Comparison of ENCODE assay signal across 24 cellular contexts in the genomic region with DNA sequence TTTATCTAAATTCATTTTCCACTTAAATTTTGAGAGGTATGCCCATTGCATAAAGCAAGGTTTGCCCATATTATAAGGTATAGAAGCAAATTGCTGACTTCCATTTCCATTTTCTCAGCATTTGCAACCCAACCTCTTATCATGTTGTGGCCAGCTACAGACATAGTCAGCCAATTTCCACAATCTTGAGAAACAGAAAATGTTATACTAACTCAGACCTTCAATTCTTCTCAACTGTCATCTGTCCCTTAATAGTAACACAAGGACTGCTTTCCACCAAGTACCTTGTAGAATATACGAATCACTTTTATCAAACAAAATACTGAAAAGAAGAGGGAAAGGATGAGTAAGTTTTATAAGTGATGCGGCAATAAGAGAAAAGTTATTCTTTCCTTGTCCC. TPM values are rescaled to one million over a fixed set of nuclear protein-coding genes. Genes with fewer than 3 reads are reported as not detected.
"Had no signal": no experiment of that assay in that cellular context is flagged by ENCODE, and none has a peak within 500 bp of the region (broad histone marks: within the 10 kb centered on the region; RNA-seq: fewer than 3 reads in every experiment).

No MANE protein-coding gene starts in this region.

- H3K36me3 ChIP-seq: left ventricle myocardium inferior, neural progenitor cell, neutrophil, ovary, right atrium auricular region, right lobe of liver, stomach, thyroid gland, transverse colon, upper lobe of left lung, vagina had no signal

- DNase-seq: islet precursor cell; left ventricle myocardium inferior; mesendoderm; naive B cell; natural killer cell; nephron progenitor cell; ovary; right lobe of liver; stimulated activated CD4-positive, alpha-beta T cell treated with anti-CD3 and anti-CD28 coated beads, Interleukin-12 subunit alpha, Interleukin-12 subunit beta, amount 100 ng/mL, for 4 hours; stimulated activated CD4-positive, alpha-beta T cell treated with anti-CD3 and anti-CD28 coated beads, Interleukin-15, amount 100 ng/mL, for 24 hours; stimulated activated CD4-positive, alpha-beta T cell treated with anti-CD3 and anti-CD28 coated beads, Interleukin-2, amount 100 ng/mL, for 24 hours; stimulated activated CD4-positive, alpha-beta T cell treated with anti-CD3 and anti-CD28 coated beads, Interleukin-4, amount 100 ng/mL, for 1 hour; stimulated activated naive B cell treated with anti-CD40 and anti-IgM and Interleukin-4, amounts not matched to agents 10 μg/mL and 1 μg/mL and 100 μg/mL, for 72 hours; stimulated activated naive CD8-positive, alpha-beta T cell treated with anti-CD3 and anti-CD28 coated beads, Interleukin-15, Interleukin-2, amounts not matched to agents 100 U/mL and 50 U/mL, for 24 hours; stomach; testis; thyroid gland; transverse colon; upper lobe of left lung had no signal

- H3K27ac ChIP-seq: left ventricle myocardium inferior, neural progenitor cell, neutrophil, ovary, right atrium auricular region, right lobe of liver, stomach, testis, thyroid gland, transverse colon, upper lobe of left lung, vagina had no signal

- H3K4me2 ChIP-seq: neural progenitor cell had no signal

- H3K27me3 ChIP-seq: neural progenitor cell, neutrophil, ovary, right atrium auricular region, right lobe of liver, stomach, testis, thyroid gland, transverse colon, upper lobe of left lung, vagina had no signal

- H3K9ac ChIP-seq: neural progenitor cell had no signal

- H3K4me1 ChIP-seq: left ventricle myocardium inferior, neural progenitor cell, right atrium auricular region, right lobe of liver, stomach, testis, thyroid gland, transverse colon, upper lobe of left lung, vagina had no signal

- H3K9me3 ChIP-seq: left ventricle myocardium inferior, neutrophil, ovary, right atrium auricular region, right lobe of liver, stomach, testis, thyroid gland, transverse colon, upper lobe of left lung, vagina had no signal

- H2AFZ ChIP-seq: neural progenitor cell had no signal

- H3K4me3 ChIP-seq: left ventricle myocardium inferior, lung, neural progenitor cell, ovary, right atrium auricular region, right lobe of liver, stomach, testis, thyroid gland, transverse colon, upper lobe of left lung, vagina had no signal

- ATAC-seq: natural killer cell; right lobe of liver; stimulated activated naive B cell treated with anti-CD40 and anti-IgM and Interleukin-4, amounts not matched to agents 10 μg/mL and 1 μg/mL and 100 μg/mL, for 72 hours; stimulated activated naive CD8-positive, alpha-beta T cell treated with anti-CD3 and anti-CD28 coated beads, Interleukin-15, Interleukin-2, amounts not matched to agents 100 U/mL and 50 U/mL, for 24 hours had no signal

RNA-seq across cellular contexts. Expression of a gene that starts 11.2 kb away (rescaled TPM):
- total RNA-seq: natural killer cell had no signal
